1 cellular context compared by ENCODE assay signal in the genomic region with DNA sequence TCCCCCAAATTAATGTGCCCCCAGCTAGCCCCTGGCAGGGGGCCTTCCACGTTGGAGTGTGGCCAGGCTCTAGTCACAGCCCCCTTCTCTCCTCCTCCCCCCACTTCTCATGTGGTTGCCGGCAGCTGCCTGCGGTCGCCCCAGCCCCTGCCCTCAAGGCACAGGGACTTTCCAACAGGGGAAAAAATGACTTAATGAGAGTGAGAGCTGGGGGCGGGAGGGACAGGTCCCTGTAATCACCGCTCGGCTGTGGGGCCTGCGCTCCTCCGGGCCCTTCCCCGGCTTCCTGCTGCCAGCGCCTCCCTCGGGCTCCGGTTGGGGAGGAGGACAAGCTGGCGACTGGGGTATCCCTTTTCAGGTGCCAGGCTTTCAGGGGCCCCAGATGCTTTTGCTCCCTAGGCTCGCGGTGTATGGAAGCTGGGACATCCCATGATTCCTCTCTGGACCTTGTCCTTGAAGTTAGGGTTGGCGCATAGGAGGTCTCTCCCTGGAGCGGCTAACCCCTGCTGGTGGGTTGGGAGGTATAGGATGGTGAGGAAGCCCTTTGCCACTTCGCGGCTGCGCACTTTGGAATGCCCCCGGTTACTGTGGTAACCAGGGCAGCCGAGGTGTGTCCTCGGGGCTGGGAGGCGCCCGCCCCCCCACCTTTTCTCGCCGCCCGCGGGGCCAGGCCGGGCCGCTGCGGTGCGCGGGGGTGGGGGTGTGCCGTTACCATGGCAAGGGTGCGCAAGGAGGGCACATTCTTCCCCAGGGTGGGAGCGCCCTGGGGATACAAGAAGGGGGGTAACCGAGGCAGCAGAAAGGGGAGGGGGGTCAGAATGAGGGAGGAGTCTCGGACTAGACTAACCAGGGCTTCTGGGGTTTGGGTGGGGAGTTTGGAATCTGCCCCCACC.
A peak's percentile ranks its signal among the peaks of the same experiment; 100 is the strongest.
TF ChIP-seq lines count a peak whose summit lies in the region.

No MANE protein-coding gene starts in this region.

TF ChIP-seq in GM12878, 131 proteins besides CTCF, POLR2A, EP300 and RAD21 (continues in another document):
- TF ChIP-seq, protein P1, sequence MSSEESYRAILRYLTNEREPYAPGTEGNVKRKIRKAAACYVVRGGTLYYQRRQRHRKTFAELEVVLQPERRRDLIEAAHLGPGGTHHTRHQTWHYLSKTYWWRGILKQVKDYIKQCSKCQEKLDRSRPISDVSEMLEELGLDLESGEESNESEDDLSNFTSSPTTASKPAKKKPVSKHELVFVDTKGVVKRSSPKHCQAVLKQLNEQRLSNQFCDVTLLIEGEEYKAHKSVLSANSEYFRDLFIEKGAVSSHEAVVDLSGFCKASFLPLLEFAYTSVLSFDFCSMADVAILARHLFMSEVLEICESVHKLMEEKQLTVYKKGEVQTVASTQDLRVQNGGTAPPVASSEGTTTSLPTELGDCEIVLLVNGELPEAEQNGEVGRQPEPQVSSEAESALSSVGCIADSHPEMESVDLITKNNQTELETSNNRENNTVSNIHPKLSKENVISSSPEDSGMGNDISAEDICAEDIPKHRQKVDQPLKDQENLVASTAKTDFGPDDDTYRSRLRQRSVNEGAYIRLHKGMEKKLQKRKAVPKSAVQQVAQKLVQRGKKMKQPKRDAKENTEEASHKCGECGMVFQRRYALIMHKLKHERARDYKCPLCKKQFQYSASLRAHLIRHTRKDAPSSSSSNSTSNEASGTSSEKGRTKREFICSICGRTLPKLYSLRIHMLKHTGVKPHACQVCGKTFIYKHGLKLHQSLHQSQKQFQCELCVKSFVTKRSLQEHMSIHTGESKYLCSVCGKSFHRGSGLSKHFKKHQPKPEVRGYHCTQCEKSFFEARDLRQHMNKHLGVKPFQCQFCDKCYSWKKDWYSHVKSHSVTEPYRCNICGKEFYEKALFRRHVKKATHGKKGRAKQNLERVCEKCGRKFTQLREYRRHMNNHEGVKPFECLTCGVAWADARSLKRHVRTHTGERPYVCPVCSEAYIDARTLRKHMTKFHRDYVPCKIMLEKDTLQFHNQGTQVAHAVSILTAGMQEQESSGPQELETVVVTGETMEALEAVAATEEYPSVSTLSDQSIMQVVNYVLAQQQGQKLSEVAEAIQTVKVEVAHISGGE (CRISPR knock-in tag; IDR thresholded peaks at IDR 0.05), result no peak
- TF ChIP-seq KDM1A (IDR thresholded peaks at IDR 0.05; ENCODE audit: borderline replicate concordance) (no peak), NBN (IDR thresholded peaks at IDR 0.05) (peak; percentile 94), NR2C1 (IDR thresholded peaks at IDR 0.05) (peak; percentile 53; the same call in 1 of the 2 replicates), SKIL (IDR thresholded peaks at IDR 0.05; ENCODE audit: low read depth, poor library complexity, severe bottlenecking) (peak; percentile 89), NFYA (IDR thresholded peaks at IDR 0.05; ENCODE audit: borderline replicate concordance, low read depth, low read length) (no peak), MXI1 (IDR thresholded peaks at IDR 0.05; ENCODE audit: low read depth, low read length) (peak; percentile 53; the same call in 1 of the 2 replicates), FOXK2 (IDR thresholded peaks at IDR 0.05) (no peak), GATAD2B (conservative IDR thresholded peaks at IDR 0.05; ENCODE audit: low read depth) (peak; percentile 95), SREBF2 (IDR thresholded peaks at IDR 0.05; ENCODE audit: low read length) (no peak), TCF3 (IDR thresholded peaks at IDR 0.05; ENCODE audit: borderline replicate concordance, insufficient read depth, low read depth, low read length) (peak; percentile 100), RB1 (IDR thresholded peaks at IDR 0.05; ENCODE audit: borderline replicate concordance) (0 out of 2 replicates have a peak, but pooled peaks have one; percentile 43), IRF4 (IDR thresholded peaks at IDR 0.05; ENCODE audit: low read depth, low read length) (peak; percentile 74; the same call in 1 of the 2 replicates), FOXM1 (IDR thresholded peaks at IDR 0.05; ENCODE audit: low read depth, low read length) (no peak), ZNF207 (IDR thresholded peaks at IDR 0.05; ENCODE audit: borderline replicate concordance) (no peak; the same call in 1 of the 2 replicates), ZNF217 (IDR thresholded peaks at IDR 0.05) (no peak; the same call in 1 of the 2 replicates), ASH2L (IDR thresholded peaks at IDR 0.05; ENCODE audit: borderline replicate concordance, low read depth) (peak; percentile 63; the same call in 1 of the 2 replicates), CEBPB (IDR thresholded peaks at IDR 0.05; ENCODE audit: borderline replicate concordance in 1 of 2, low read depth in 2 of 2, low read length in 2 of 2) (no peak), ZZZ3 (IDR thresholded peaks at IDR 0.05; ENCODE audit: control insufficient read depth, insufficient read length, low read depth) (no peak), STAT1 (conservative IDR thresholded peaks at IDR 0.05) (no peak; the same call in 1 of the 2 replicates), SREBF1 (IDR thresholded peaks at IDR 0.05; ENCODE audit: low read length) (no peak), CBX3 (IDR thresholded peaks at IDR 0.05; ENCODE audit: borderline replicate concordance, low read depth) (no peak), EZH2 (IDR thresholded peaks at IDR 0.05; ENCODE audit: borderline replicate concordance, control insufficient read depth, low read depth, low read length) (no peak)
- TF ChIP-seq, protein P2, sequence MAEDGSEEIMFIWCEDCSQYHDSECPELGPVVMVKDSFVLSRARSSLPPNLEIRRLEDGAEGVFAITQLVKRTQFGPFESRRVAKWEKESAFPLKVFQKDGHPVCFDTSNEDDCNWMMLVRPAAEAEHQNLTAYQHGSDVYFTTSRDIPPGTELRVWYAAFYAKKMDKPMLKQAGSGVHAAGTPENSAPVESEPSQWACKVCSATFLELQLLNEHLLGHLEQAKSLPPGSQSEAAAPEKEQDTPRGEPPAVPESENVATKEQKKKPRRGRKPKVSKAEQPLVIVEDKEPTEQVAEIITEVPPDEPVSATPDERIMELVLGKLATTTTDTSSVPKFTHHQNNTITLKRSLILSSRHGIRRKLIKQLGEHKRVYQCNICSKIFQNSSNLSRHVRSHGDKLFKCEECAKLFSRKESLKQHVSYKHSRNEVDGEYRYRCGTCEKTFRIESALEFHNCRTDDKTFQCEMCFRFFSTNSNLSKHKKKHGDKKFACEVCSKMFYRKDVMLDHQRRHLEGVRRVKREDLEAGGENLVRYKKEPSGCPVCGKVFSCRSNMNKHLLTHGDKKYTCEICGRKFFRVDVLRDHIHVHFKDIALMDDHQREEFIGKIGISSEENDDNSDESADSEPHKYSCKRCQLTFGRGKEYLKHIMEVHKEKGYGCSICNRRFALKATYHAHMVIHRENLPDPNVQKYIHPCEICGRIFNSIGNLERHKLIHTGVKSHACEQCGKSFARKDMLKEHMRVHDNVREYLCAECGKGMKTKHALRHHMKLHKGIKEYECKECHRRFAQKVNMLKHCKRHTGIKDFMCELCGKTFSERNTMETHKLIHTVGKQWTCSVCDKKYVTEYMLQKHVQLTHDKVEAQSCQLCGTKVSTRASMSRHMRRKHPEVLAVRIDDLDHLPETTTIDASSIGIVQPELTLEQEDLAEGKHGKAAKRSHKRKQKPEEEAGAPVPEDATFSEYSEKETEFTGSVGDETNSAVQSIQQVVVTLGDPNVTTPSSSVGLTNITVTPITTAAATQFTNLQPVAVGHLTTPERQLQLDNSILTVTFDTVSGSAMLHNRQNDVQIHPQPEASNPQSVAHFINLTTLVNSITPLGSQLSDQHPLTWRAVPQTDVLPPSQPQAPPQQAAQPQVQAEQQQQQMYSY (CRISPR knock-in tag; IDR thresholded peaks at IDR 0.05), result no peak
- TF ChIP-seq, protein P3, sequence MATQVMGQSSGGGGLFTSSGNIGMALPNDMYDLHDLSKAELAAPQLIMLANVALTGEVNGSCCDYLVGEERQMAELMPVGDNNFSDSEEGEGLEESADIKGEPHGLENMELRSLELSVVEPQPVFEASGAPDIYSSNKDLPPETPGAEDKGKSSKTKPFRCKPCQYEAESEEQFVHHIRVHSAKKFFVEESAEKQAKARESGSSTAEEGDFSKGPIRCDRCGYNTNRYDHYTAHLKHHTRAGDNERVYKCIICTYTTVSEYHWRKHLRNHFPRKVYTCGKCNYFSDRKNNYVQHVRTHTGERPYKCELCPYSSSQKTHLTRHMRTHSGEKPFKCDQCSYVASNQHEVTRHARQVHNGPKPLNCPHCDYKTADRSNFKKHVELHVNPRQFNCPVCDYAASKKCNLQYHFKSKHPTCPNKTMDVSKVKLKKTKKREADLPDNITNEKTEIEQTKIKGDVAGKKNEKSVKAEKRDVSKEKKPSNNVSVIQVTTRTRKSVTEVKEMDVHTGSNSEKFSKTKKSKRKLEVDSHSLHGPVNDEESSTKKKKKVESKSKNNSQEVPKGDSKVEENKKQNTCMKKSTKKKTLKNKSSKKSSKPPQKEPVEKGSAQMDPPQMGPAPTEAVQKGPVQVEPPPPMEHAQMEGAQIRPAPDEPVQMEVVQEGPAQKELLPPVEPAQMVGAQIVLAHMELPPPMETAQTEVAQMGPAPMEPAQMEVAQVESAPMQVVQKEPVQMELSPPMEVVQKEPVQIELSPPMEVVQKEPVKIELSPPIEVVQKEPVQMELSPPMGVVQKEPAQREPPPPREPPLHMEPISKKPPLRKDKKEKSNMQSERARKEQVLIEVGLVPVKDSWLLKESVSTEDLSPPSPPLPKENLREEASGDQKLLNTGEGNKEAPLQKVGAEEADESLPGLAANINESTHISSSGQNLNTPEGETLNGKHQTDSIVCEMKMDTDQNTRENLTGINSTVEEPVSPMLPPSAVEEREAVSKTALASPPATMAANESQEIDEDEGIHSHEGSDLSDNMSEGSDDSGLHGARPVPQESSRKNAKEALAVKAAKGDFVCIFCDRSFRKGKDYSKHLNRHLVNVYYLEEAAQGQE (IDR thresholded peaks at IDR 0.05; ENCODE audit: low read depth, low read length), result peak; percentile 55; the same call in 1 of the 2 replicates
- TF ChIP-seq, protein P4, sequence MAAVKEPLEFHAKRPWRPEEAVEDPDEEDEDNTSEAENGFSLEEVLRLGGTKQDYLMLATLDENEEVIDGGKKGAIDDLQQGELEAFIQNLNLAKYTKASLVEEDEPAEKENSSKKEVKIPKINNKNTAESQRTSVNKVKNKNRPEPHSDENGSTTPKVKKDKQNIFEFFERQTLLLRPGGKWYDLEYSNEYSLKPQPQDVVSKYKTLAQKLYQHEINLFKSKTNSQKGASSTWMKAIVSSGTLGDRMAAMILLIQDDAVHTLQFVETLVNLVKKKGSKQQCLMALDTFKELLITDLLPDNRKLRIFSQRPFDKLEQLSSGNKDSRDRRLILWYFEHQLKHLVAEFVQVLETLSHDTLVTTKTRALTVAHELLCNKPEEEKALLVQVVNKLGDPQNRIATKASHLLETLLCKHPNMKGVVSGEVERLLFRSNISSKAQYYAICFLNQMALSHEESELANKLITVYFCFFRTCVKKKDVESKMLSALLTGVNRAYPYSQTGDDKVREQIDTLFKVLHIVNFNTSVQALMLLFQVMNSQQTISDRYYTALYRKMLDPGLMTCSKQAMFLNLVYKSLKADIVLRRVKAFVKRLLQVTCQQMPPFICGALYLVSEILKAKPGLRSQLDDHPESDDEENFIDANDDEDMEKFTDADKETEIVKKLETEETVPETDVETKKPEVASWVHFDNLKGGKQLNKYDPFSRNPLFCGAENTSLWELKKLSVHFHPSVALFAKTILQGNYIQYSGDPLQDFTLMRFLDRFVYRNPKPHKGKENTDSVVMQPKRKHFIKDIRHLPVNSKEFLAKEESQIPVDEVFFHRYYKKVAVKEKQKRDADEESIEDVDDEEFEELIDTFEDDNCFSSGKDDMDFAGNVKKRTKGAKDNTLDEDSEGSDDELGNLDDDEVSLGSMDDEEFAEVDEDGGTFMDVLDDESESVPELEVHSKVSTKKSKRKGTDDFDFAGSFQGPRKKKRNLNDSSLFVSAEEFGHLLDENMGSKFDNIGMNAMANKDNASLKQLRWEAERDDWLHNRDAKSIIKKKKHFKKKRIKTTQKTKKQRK (IDR thresholded peaks at IDR 0.05; ENCODE audit: low read depth, low read length), result no peak
- TF ChIP-seq, protein P5, sequence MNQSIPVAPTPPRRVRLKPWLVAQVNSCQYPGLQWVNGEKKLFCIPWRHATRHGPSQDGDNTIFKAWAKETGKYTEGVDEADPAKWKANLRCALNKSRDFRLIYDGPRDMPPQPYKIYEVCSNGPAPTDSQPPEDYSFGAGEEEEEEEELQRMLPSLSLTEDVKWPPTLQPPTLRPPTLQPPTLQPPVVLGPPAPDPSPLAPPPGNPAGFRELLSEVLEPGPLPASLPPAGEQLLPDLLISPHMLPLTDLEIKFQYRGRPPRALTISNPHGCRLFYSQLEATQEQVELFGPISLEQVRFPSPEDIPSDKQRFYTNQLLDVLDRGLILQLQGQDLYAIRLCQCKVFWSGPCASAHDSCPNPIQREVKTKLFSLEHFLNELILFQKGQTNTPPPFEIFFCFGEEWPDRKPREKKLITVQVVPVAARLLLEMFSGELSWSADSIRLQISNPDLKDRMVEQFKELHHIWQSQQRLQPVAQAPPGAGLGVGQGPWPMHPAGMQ (IDR thresholded peaks at IDR 0.05; ENCODE audit: borderline replicate concordance), result no peak; the same call in 1 of the 2 replicates
- TF ChIP-seq, protein P6, sequence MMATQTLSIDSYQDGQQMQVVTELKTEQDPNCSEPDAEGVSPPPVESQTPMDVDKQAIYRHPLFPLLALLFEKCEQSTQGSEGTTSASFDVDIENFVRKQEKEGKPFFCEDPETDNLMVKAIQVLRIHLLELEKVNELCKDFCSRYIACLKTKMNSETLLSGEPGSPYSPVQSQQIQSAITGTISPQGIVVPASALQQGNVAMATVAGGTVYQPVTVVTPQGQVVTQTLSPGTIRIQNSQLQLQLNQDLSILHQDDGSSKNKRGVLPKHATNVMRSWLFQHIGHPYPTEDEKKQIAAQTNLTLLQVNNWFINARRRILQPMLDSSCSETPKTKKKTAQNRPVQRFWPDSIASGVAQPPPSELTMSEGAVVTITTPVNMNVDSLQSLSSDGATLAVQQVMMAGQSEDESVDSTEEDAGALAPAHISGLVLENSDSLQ (IDR thresholded peaks at IDR 0.05), result no peak
